Comparison of ENCODE assay signal across 11 cellular contexts in the genomic region with DNA sequence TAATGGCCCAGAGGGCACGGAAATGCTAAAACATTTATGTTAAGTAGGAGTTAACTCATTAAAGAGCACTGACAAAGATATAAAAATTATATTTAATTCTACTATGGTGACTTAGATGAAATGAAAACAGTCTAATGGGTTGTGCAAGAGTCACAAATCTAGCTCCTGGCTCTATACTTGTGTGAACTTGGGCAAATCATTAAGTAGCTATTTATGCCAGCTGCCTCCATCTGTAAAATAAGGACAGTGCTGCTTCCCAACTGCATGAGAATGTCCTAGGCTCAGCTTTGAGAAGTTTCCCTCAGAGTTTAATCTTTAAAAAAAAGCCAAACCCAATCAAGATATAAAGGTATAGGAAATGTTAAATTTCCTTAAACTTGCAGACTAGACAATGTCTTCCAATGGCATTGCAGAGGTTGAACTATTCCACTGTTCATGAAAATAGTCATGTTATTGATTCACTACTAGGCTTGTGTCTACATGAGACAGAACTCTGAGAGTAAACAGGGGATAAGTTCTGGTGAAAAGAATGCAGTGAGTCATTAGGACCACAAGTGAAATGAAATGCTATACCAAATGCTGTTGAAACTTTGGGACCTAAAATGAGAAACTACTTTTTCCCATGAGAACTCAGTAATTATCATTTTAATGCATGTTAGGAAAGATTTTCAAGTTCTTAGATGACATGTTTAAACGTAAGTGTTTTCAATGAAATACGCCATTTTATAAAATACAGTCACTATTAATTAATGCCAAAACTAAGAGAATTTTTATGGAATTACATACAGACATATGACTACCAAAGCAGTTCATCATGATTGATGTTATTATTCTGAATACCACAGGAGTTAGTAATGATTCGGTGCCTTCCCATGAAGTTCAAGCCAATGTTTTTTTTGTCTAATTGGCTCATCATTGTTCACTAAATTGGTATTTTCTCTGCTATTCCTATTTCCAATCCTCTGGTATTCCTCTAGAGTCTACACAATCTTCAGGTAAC.
DNase-seq lines count a peak whose midpoint lies in the region; TF ChIP-seq lines count a peak whose summit lies in the region.
"Had no signal": no experiment of that assay in that cellular context is flagged by ENCODE, and none has a peak within 500 bp of the region (broad histone marks: within the 10 kb centered on the region; RNA-seq: fewer than 3 reads in every experiment).

No MANE protein-coding gene starts in this region.

- WGBS in testis, 2 donors: 91 to 93% methylated on average over 4 of the region's 4 CpGs
- 67 to 73% (median 70%) methylated on average over 4 of the region's 4 CpGs for whole genome bisulfite sequencing in adrenal gland, 4 donors

- no peak overlapping the region for H3K4me3 ChIP-seq in BJ (ENCODE audit: low read depth, low read length)
- no peak overlapping the region for H3K4me3 ChIP-seq in HUES6 (ENCODE audit: low read depth, low read length)
- H3K4me3 ChIP-seq in testis: no peak overlapping the region
- H3K4me3 ChIP-seq in adrenal gland: no peak overlapping the region
- H3K4me3 ChIP-seq: body of pancreas had no signal

- TF ChIP-seq POLR2A in testis (IDR thresholded peaks at IDR 0.05) (no peak), adrenal gland (IDR thresholded peaks at IDR 0.05) (no peak)

- no peak overlapping the region for H3K9ac ChIP-seq in HUES6 (ENCODE audit: low read length)

- H3K27me3 ChIP-seq in BJ (ENCODE audit: control insufficient read depth, insufficient read depth, low read length) (no peaks in the 10 kb centered on the region), HUES6 (ENCODE audit: control insufficient read depth, insufficient read depth, low read length) (no peaks in the 10 kb centered on the region), testis (no peaks in the 10 kb centered on the region), adrenal gland (no peaks in the 10 kb centered on the region)
- H3K27me3 ChIP-seq: body of pancreas had no signal

- H3K27ac ChIP-seq in HUES6 (ENCODE audit: low read depth, low read length): 0 out of 2 replicates have a peak overlapping the region, but pooled peaks have one; percentile 25
- H3K27ac ChIP-seq in testis: no peak overlapping the region
- peak overlapping the region in 2 of 5 donors; percentile 6 to 10 for H3K27ac ChIP-seq in adrenal gland
- H3K27ac ChIP-seq: body of pancreas had no signal

- H3K36me3 ChIP-seq in BJ (ENCODE audit: control insufficient read depth, insufficient read depth, low read length) (no peaks in the 10 kb centered on the region; the same call in none of the 2 replicates), HUES6 (ENCODE audit: control insufficient read depth, insufficient read depth, low read length) (no peaks in the 10 kb centered on the region), testis (ENCODE audit: low read depth, missing control alignments) (no peaks in the 10 kb centered on the region), adrenal gland (replicated peaks in 1 of 2) (no peaks in the 10 kb centered on the region)

- CTCF ChIA-PET in BJ (lab: Yijun Ruan, JAX): no interaction called here

- H3K9me3 ChIP-seq in HUES6 (ENCODE audit: control insufficient read depth, insufficient read depth, low read depth, low read length) (no peaks in the 10 kb centered on the region), testis (no peaks in the 10 kb centered on the region), adrenal gland (replicated peaks in 1 of 3) (no peaks in the 10 kb centered on the region)
- H3K9me3 ChIP-seq: body of pancreas had no signal

- TF ChIP-seq CTCF in BJ (IDR thresholded peaks at IDR 0.05; ENCODE audit: insufficient read depth, low read depth, low read length) (no peak), testis (IDR thresholded peaks at IDR 0.05) (no peak), GM10266 (IDR thresholded peaks at IDR 0.05; ENCODE audit: control insufficient read depth, insufficient read depth, low read depth, missing control alignments) (no peak), adrenal gland (IDR thresholded peaks at IDR 0.05) (no peak)

- DNase-seq in BJ (ENCODE audit: low read depth) (peak; percentile 82), astrocyte of the hippocampus (ENCODE audit: low read depth, low spot score) (peak; percentile 70), lung microvascular endothelial cell (ENCODE audit: low read depth in 2 of 2) (peak; percentile 47 to 86), testis (no peak), GM10266 (ENCODE audit: extremely low spot score) (no peak), adrenal gland (no peak)
- DNase-seq in activated CD8-positive, alpha-beta memory T cell treated with anti-CD3 and anti-CD28 coated beads for 24 hours: no peak
- DNase-seq: body of pancreas, left cardiac atrium, NCI-H1694 had no signal

- H3K4me1 ChIP-seq in HUES6 (ENCODE audit: control insufficient read depth, insufficient read depth, low read length): peaks cover 65% of the 10 kb centered on the region
- no peaks in the 10 kb centered on the region for H3K4me1 ChIP-seq in testis
- H3K4me1 ChIP-seq in adrenal gland (replicated peaks in 1 of 2): peaks cover 14 to 20% of the 10 kb centered on the region in 2 donors

- intact Hi-C loops in testis (cut with DNase I; ENCODE audit: low total_unique reads) (no loop called here), adrenal gland (cut with DNase I) (no loop called here)

- POLR2A ChIA-PET in BJ (lab: Charles Lee): no interaction called here

Comparison
In these comparisons a context has a peak if more than half of its experiments do, and no peak if none do; other contexts are left out.
1. DNase-seq: peak in BJ (single experiment), astrocyte of the hippocampus (single experiment) and lung microvascular endothelial cell (2 of 2); none in activated CD8-positive, alpha-beta memory T cell treated with anti-CD3 and anti-CD28 coated beads for 24 hours (single experiment), testis (single experiment), GM10266 (single experiment) and adrenal gland (0 of 7).